Comparison of ENCODE assay signal across 8 cellular contexts in genomic region chr4:12729384-12729783, GRCh38.
DNase-seq lines count a peak whose midpoint lies in the region; ATAC-seq, FAIRE-seq and TF ChIP-seq lines count a peak whose summit lies in the region.

No MANE protein-coding gene starts in this region.

- H3K4me1 ChIP-seq in heart right ventricle, result peaks cover 0 to 1% (median 0%) of the 10 kb centered on the region in 9 donors

- H3K4me3 ChIP-seq in heart right ventricle, result no peak overlapping the region
- H3K4me3 ChIP-seq in fibroblast of pulmonary artery (replicated peaks; ENCODE audit: low read depth, low read length), result no peak overlapping the region

- WGBS in heart right ventricle, 2 donors, result 0 to 3% methylated on average over 1 of the region's 1 CpG

- DNase-seq in heart right ventricle (no peak), cardiac septum (ENCODE audit: low spot score) (no peak), NCI-H748 treated with DMSO at 0.1 percent for 48 hours (lab: John Stamatoyannopoulos, UW) (peak; percentile 15), fibroblast of pulmonary artery (ENCODE audit: low read depth) (peak; percentile 48), urothelium cell line (ENCODE audit: low spot score) (peak; percentile 29), NCI-H2107 (lab: John Stamatoyannopoulos, UW) (no peak), SHP77 treated with DMSO at 0.1 percent for 48 hours (lab: John Stamatoyannopoulos, UW) (no peak)

- no peaks in the 10 kb centered on the region for H3K36me3 ChIP-seq in heart right ventricle

- peak in 1 of 8 donors; percentile 35 for ATAC-seq in heart right ventricle
- ATAC-seq in GM21526 (IDR thresholded peaks at IDR 0.05; ENCODE audit: low FRiP score, unreplicated experiment), result no peak

- no peaks in the 10 kb centered on the region for H3K9me3 ChIP-seq in heart right ventricle

- H3K27ac ChIP-seq in heart right ventricle, result no peak overlapping the region

- intact Hi-C loops in heart right ventricle (cut with DNase I), result loop anchor here in 4 of 10 donors (2.0 kb wide), 1 partner anchor 819 kb away; no protein-coding TSS in a partner anchor
- intact Hi-C loops in cardiac septum (cut with DNase I), result no loop called here

- H3K27me3 ChIP-seq in heart right ventricle, result peaks cover 0 to 5% (median 0%) of the 10 kb centered on the region in 7 donors

- peak; percentile 12 to 59 (median 46) for TF ChIP-seq CTCF in heart right ventricle (IDR thresholded peaks at IDR 0.05)
- TF ChIP-seq CTCF in fibroblast of pulmonary artery (IDR thresholded peaks at IDR 0.05; ENCODE audit: low read length, missing control alignments), result peak; percentile 41

- FAIRE-seq in urothelium cell line (lab: Jason Lieb, UNC), result no peak

Comparison
In these comparisons a context has a peak if more than half of its experiments do, and no peak if none do; other contexts are left out.
1. DNase-seq: peak in NCI-H748 treated with DMSO at 0.1 percent for 48 hours (single experiment), fibroblast of pulmonary artery (single experiment) and urothelium cell line (single experiment); none in heart right ventricle (0 of 2), cardiac septum (single experiment), NCI-H2107 (single experiment) and SHP77 treated with DMSO at 0.1 percent for 48 hours (single experiment).